In the genomic region with DNA sequence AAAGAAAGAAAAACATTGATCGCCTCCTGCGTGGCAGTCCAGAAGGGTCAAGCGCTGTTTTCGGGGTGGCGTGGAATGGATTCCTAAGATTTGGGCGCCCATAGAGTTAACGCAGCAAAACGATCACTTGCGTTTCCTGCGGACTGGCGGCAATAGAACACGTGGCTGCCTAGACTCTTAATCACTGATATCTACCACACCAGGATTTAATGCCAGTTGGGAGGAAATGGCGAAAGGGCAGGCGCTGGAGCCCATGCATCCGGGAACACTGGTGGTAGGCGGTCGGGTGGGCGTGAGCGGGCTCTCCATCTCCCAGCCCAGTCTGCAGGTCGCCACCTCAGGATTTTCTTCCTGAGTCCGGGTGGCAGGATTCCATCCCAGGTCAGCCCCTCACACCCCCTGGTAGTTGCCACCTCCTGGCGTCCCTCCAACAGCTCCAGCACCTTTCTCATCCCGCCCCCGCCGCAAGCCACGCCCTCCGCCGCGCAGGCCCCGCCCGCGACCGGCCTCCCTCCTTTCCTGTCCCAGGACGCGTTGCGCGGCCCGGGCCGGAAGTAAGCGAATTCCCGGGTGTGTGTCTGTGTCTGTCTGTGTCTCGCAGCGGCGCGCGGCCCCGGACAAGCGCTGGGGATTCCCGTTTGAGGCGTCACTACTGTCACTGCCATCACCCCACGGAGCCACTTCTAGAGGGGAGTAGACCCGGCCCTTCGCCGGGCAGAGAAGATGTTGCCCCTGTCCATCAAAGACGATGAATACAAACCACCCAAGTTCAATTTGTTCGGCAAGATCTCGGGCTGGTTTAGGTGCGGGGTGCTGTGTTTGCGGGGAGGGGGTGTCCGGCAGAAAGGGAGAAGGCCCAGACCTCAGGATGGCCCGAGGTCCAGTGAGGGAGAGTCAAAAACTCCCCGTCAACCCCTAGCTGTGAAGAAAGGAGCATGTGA, we compare ENCODE assay signal across 8 cellular contexts. TPM values are rescaled to one million over a fixed set of nuclear protein-coding genes. Genes with fewer than 3 reads are reported as not detected.
DNase-seq lines count a peak whose midpoint lies in the region; ATAC-seq and TF ChIP-seq lines count a peak whose summit lies in the region.

A gene with protein sequence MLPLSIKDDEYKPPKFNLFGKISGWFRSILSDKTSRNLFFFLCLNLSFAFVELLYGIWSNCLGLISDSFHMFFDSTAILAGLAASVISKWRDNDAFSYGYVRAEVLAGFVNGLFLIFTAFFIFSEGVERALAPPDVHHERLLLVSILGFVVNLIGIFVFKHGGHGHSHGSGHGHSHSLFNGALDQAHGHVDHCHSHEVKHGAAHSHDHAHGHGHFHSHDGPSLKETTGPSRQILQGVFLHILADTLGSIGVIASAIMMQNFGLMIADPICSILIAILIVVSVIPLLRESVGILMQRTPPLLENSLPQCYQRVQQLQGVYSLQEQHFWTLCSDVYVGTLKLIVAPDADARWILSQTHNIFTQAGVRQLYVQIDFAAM (plus strand): TSS at position 551 of the 941 bp plus-strand sequence. CDS start 173 bp downstream, at position 724.

- no peaks in the 10 kb centered on the region for H3K27me3 Mint-ChIP-seq in type B pancreatic cell

- in situ Hi-C loops in GM13977 (cut with MboI; ENCODE audit: low pct_unique_long_range_greater_than_20kb, low sequenced_read_pairs, unreplicated experiment) = loop anchor here (25.0 kb wide), 1 partner anchor 1084 kb away; no protein-coding TSS in a partner anchor

- H3K27ac Mint-ChIP-seq in type B pancreatic cell = peak within 1 kb of the TSS; percentile 99

- ATAC-seq in HG02852 (IDR thresholded peaks at IDR 0.05; ENCODE audit: unreplicated experiment) (peak; percentile 71), heart right ventricle (peak; percentile 95 to 97 (median 97))

- 0 to 1% methylated on average over 58 to 62 of the region's 62 CpGs for WGBS in heart right ventricle, 2 donors

- peak within 1 kb of the TSS; percentile 99 for H3K4me3 Mint-ChIP-seq in type B pancreatic cell

- H3K36me3 Mint-ChIP-seq in type B pancreatic cell = peaks cover 18% of the 10 kb centered on the region

- peaks cover 23% of the 10 kb centered on the region for H3K4me1 Mint-ChIP-seq in type B pancreatic cell (ENCODE audit: unreplicated experiment)

- peak within 1 kb of the TSS; percentile 62 to 93 (median 79) for H3K4me3 ChIP-seq in heart right ventricle

- intact Hi-C loops in T-helper 1 cell treated with Interleukin-12 subunit alpha and Interleukin-12 subunit beta and Interleukin-4 antibody, amounts not matched to agents 30 ng/mL and 1 ng/mL, for 36 hours (cut with micrococcal nuclease) = loop anchor here (1.0 kb wide), 11 partner anchors 53 to 858 kb away; a partner anchor contains a TSS
- intact Hi-C loops in heart right ventricle (cut with DNase I) (loop anchor here in 3 of 10 donors (5.0 to 10.0 kb wide), 4 partner anchors 541 to 1091 kb away; a partner anchor contains a TSS), posterior cingulate gyrus (cut with DNase I) (no loop called here)

- H3K36me3 ChIP-seq in heart right ventricle = peaks cover 0 to 35% (median 6%) of the 10 kb centered on the region in 9 donors

- H3K9me3 ChIP-seq in heart right ventricle = no peaks in the 10 kb centered on the region

- H3K27me3 ChIP-seq in heart right ventricle = no peaks in the 10 kb centered on the region

- DNase-seq in GM13977 (ENCODE audit: low spot score) = peak; percentile 82
- peak; percentile 72 for DNase-seq in NCI-H146 treated with DMSO at 0.1 percent for 48 hours (lab: John Stamatoyannopoulos, UW; ENCODE audit: unreplicated experiment)
- peak; percentile 91 for DNase-seq in amniotic epithelial cell (ENCODE audit: low read depth)
- DNase-seq in heart right ventricle = peak; percentile 96 to 97
- DNase-seq in posterior cingulate gyrus = peak; percentile 89 to 99 (median 94)
- peak; percentile 94 for DNase-seq in type B pancreatic cell (ENCODE audit: extremely low spot score, unreplicated experiment)

- H3K27ac ChIP-seq in heart right ventricle = peak within 1 kb of the TSS; percentile 74 to 97 (median 95)

- peaks cover 3 to 37% (median 22%) of the 10 kb centered on the region in 9 donors for H3K4me1 ChIP-seq in heart right ventricle

- no peak for TF ChIP-seq CTCF in GM13977 (IDR thresholded peaks at IDR 0.05; ENCODE audit: extremely low read depth, insufficient read depth, missing control alignments)
- TF ChIP-seq CTCF in heart right ventricle (IDR thresholded peaks at IDR 0.05) = no peak
- no peak for TF ChIP-seq CTCF in type B pancreatic cell (conservative IDR thresholded peaks at IDR 0.05)

- H3K9me3 Mint-ChIP-seq in type B pancreatic cell = peaks cover 4% of the 10 kb centered on the region

RNA-seq across cellular contexts. Expression of the gene that starts here (rescaled TPM):
- total RNA-seq in T-helper 1 cell treated with Interleukin-12 subunit alpha and Interleukin-12 subunit beta and Interleukin-4 antibody, amounts not matched to agents 30 ng/mL and 1 ng/mL, for 36 hours = 47.7 and 51.5 TPM in 2 replicates
- total RNA-seq in heart right ventricle (10 to 100 TPM in 1 of 10 donors, 1 to 10 TPM in 9; 4.0 to 16.2 (median 5.8) TPM), type B pancreatic cell (ENCODE audit: low replicate concordance) (30.1 and 37.5 TPM in 2 replicates)
- 1 to 10 TPM; 1.7 to 2.6 TPM for polyA plus RNA-seq in heart right ventricle

Comparison
In these comparisons a context has a peak if more than half of its experiments do, and no peak if none do; other contexts are left out.
1. Peak in every context shown above with its lines: DNase-seq, ATAC-seq, H3K4me3 ChIP-seq and H3K27ac ChIP-seq.